In genomic region chr3:39202094-39202493, GRCh38 we compare ENCODE assay signal across 24 cellular contexts. TPM values are rescaled to one million over a fixed set of nuclear protein-coding genes. Genes with fewer than 3 reads are reported as not detected.
DNase-seq lines count a peak whose midpoint lies in the region; ATAC-seq and TF ChIP-seq lines count a peak whose summit lies in the region.
"Had no signal": no experiment of that assay in that cellular context is flagged by ENCODE, and none has a peak within 500 bp of the region (broad histone marks: within the 10 kb centered on the region; RNA-seq: fewer than 3 reads in every experiment).

No MANE protein-coding gene starts in this region.

- POLR2A ChIA-PET in PC-3 (lab: Charles Lee; ENCODE audit: unreplicated experiment) = no interaction called here
- POLR2A ChIA-PET in GM10248 (lab: Yijun Ruan, JAX) = no interaction called here

- CTCF ChIA-PET in PC-3 (lab: Charles Lee) = no interaction called here
- CTCF ChIA-PET in GM10248 (lab: Yijun Ruan, JAX) = interaction anchor here (1.3 to 3.1 kb wide), 5 partner anchors 42 to 90 kb away, joined by 3 to 21 read pairs (median 5); no protein-coding TSS in a partner anchor

- H3K79me2 ChIP-seq in GM23338 (replicated peaks; ENCODE audit: insufficient read depth) = no peaks in the 10 kb centered on the region
- H3K79me2 ChIP-seq in PC-3 (ENCODE audit: low read length) = no peaks in the 10 kb centered on the region

- H3K4me1 ChIP-seq in GM23338 (ENCODE audit: insufficient read depth) (no peaks in the 10 kb centered on the region), PC-3 (ENCODE audit: insufficient read depth, low read length) (no peaks in the 10 kb centered on the region), right lobe of liver (no peaks in the 10 kb centered on the region), thyroid gland (no peaks in the 10 kb centered on the region)
- H3K4me1 ChIP-seq: neural progenitor cell, uterus had no signal

- H3K9me3 ChIP-seq in PC-3 (ENCODE audit: low read length) = no peaks in the 10 kb centered on the region
- H3K9me3 ChIP-seq in right lobe of liver = no peaks in the 10 kb centered on the region
- H3K9me3 ChIP-seq in thyroid gland = no peaks in the 10 kb centered on the region
- H3K9me3 ChIP-seq: gastrocnemius medialis, SK-N-SH, uterus had no signal

- TF ChIP-seq CTCF in GM23338 (conservative IDR thresholded peaks at IDR 0.05; ENCODE audit: low read depth in 2 of 2) (0 out of 4 replicates have a peak, but pooled peaks of 1 of the 2 experiments have one; percentile 4), PC-3 (conservative IDR thresholded peaks at IDR 0.05; ENCODE audit: low read depth, low read length) (peak; percentile 18; the same call in 1 of the 2 replicates), choroid plexus epithelial cell (conservative IDR thresholded peaks at IDR 0.05; ENCODE audit: low read depth, low read length) (peak; percentile 49), right lobe of liver (IDR thresholded peaks at IDR 0.05) (no peak), GM10248 (IDR thresholded peaks at IDR 0.05; ENCODE audit: control extremely low read depth, extremely low read depth, low read depth, missing control alignments) (no peak), thyroid gland (IDR thresholded peaks at IDR 0.05) (no peak)

- DNase-seq in GM23338 (ENCODE audit: low spot score) = no peak
- no peak for DNase-seq in PC-3
- DNase-seq in choroid plexus epithelial cell (ENCODE audit: low read depth) = peak; percentile 54
- DNase-seq in right lobe of liver = no peak
- DNase-seq in GM10248 (ENCODE audit: extremely low spot score) = no peak
- DNase-seq in thyroid gland = no peak
- DNase-seq: activated B cell treated with CpG ODN at 0.5 μM for 24 hours; activated CD4-positive, alpha-beta T cell treated with anti-CD3 and anti-CD28 coated beads, Interleukin-2, amount 50 U/mL, for 48 hours; AML-193; amygdala; caudate nucleus; CD8-positive, alpha-beta memory T cell; DMS53; gastrocnemius medialis; hippocampal formation; NCI-H1417; NCI-H510A treated with DMSO at 0.1 percent for 48 hours; posterior cingulate gyrus; SK-N-SH; substantia nigra; uterus had no signal

- H3F3A ChIP-seq in GM23338 (replicated peaks; ENCODE audit: low read depth) (no peaks in the 10 kb centered on the region), PC-3 (ENCODE audit: low read length, unreplicated experiment) (no peaks in the 10 kb centered on the region)

- no peak for TF ChIP-seq POLR2A in right lobe of liver (IDR thresholded peaks at IDR 0.05)
- TF ChIP-seq POLR2A in thyroid gland (IDR thresholded peaks at IDR 0.05) = no peak

- no peak overlapping the region for H3K4me3 ChIP-seq in GM23338
- H3K4me3 ChIP-seq in PC-3 (ENCODE audit: low read length) = no peak overlapping the region
- H3K4me3 ChIP-seq in choroid plexus epithelial cell (ENCODE audit: low read depth, low read length) = no peak overlapping the region
- no peak overlapping the region for H3K4me3 ChIP-seq in right lobe of liver
- no peak overlapping the region for H3K4me3 ChIP-seq in thyroid gland (replicated peaks in 1 of 3)
- H3K4me3 ChIP-seq: gastrocnemius medialis, lung, neural progenitor cell, uterus had no signal

- H3K27ac Mint-ChIP-seq in GM23338 = no peak overlapping the region
- H3K27ac Mint-ChIP-seq: activated B cell treated with CpG ODN at 0.5 μM for 24 hours, neural progenitor cell had no signal

- WGBS in right lobe of liver (ENCODE audit: insufficient coverage, low coverage, low lambda C conversion rate, missing lambda C conversion rate) = 100% methylated on average over 1 of the region's 3 CpGs
- WGBS in thyroid gland, 2 donors = 57 to 63% methylated on average over 2 to 3 of the region's 3 CpGs

- H3K4me3 Mint-ChIP-seq in GM23338 = no peak overlapping the region
- H3K4me3 Mint-ChIP-seq: activated B cell treated with CpG ODN at 0.5 μM for 24 hours; CD8-positive, alpha-beta memory T cell; neural progenitor cell had no signal

- ATAC-seq in GM23338 (peak; percentile 35; the same call in 2 of the 3 replicates), PC-3 (peak; percentile 40; the same call in 1 of the 2 replicates), right lobe of liver (peak in 3 of 4 donors; percentile 38 to 44 (median 38)), HG03045 (IDR thresholded peaks at IDR 0.05; ENCODE audit: unreplicated experiment) (no peak)
- ATAC-seq: gastrocnemius medialis had no signal

- H3K9me2 ChIP-seq in GM23338 (ENCODE audit: insufficient read depth) (no peaks in the 10 kb centered on the region), PC-3 (replicated peaks; ENCODE audit: low read length) (no peaks in the 10 kb centered on the region)
- H3K9me2 ChIP-seq: SK-N-SH had no signal

- H3K27ac ChIP-seq in GM23338 (ENCODE audit: low read depth) (no peak overlapping the region), PC-3 (ENCODE audit: low read length) (no peak overlapping the region), right lobe of liver (no peak overlapping the region), thyroid gland (no peak overlapping the region)
- H3K27ac ChIP-seq: gastrocnemius medialis, neural progenitor cell, uterus had no signal

- intact Hi-C loops in PC-3 (cut with micrococcal nuclease) (no loop called here), right lobe of liver (cut with DNase I) (loop anchor here in 1 of 2 donors (5.0 kb wide), 1 partner anchor 75 kb away; no protein-coding TSS in a partner anchor), thyroid gland (cut with DNase I) (no loop called here)

- no peaks in the 10 kb centered on the region; the same call in 2 of the 3 replicates for H3K9me3 Mint-ChIP-seq in GM23338
- H3K9me3 Mint-ChIP-seq: activated B cell treated with CpG ODN at 0.5 μM for 24 hours, neural progenitor cell had no signal

- H3K9ac ChIP-seq in PC-3 (ENCODE audit: low read length) = no peak overlapping the region
- H3K9ac ChIP-seq: neural progenitor cell, SK-N-SH had no signal

- H4K20me1 ChIP-seq in GM23338 (replicated peaks; ENCODE audit: insufficient read depth) (no peaks in the 10 kb centered on the region), PC-3 (ENCODE audit: low read length) (no peaks in the 10 kb centered on the region)

- H3K36me3 Mint-ChIP-seq in GM23338 (ENCODE audit: low read depth) = no peaks in the 10 kb centered on the region
- H3K36me3 Mint-ChIP-seq: neural progenitor cell had no signal

- no peaks in the 10 kb centered on the region; the same call in none of the 3 replicates for H3K4me1 Mint-ChIP-seq in GM23338
- H3K4me1 Mint-ChIP-seq: activated B cell treated with CpG ODN at 0.5 μM for 24 hours; CD8-positive, alpha-beta memory T cell; neural progenitor cell had no signal

- BruUV-seq in PC-3 (replicated peaks; lab: Mats Ljungman, UMichigan) = no TSS peak

- H3K36me3 ChIP-seq in GM23338 (ENCODE audit: insufficient read depth) = no peaks in the 10 kb centered on the region
- H3K36me3 ChIP-seq in PC-3 (ENCODE audit: low read depth, low read length) = no peaks in the 10 kb centered on the region
- no peaks in the 10 kb centered on the region for H3K36me3 ChIP-seq in right lobe of liver
- H3K36me3 ChIP-seq in thyroid gland = no peaks in the 10 kb centered on the region
- H3K36me3 ChIP-seq: gastrocnemius medialis, neural progenitor cell, uterus had no signal

- H3K27me3 Mint-ChIP-seq in GM23338 (ENCODE audit: insufficient read depth, low read depth, poor library complexity) = peaks cover 1% of the 10 kb centered on the region

- H2AFZ ChIP-seq in GM23338 (peak overlapping the region; percentile 81), PC-3 (ENCODE audit: low read length) (no peak overlapping the region)
- H2AFZ ChIP-seq: neural progenitor cell had no signal

- H3K4me2 ChIP-seq in GM23338 (no peak overlapping the region), PC-3 (ENCODE audit: low read length) (no peak overlapping the region)
- H3K4me2 ChIP-seq: neural progenitor cell, SK-N-SH had no signal

- H3K27me3 ChIP-seq in GM23338 (ENCODE audit: insufficient read depth) (no peaks in the 10 kb centered on the region), PC-3 (ENCODE audit: low read length) (peaks cover 41% of the 10 kb centered on the region), right lobe of liver (no peaks in the 10 kb centered on the region), thyroid gland (no peaks in the 10 kb centered on the region)
- H3K27me3 ChIP-seq: gastrocnemius medialis, neural progenitor cell, uterus had no signal

TF ChIP-seq in GM23338, 12 proteins besides CTCF, POLR2A, EP300 and RAD21 (continues in another document):
- no peak for TF ChIP-seq REST (IDR thresholded peaks at IDR 0.05; ENCODE audit: unreplicated experiment)

RNA-seq across cellular contexts. Expression of gene XIRP1, which starts 9.7 kb away (rescaled TPM):
- total RNA-seq in GM23338 (2014; rRNA removed; shearing (Covaris generic)) = not detected in 2 replicates
- polyA plus RNA-seq in GM23338 (2016; fragmentation: Nextera tagmentation; extraction: Ambion mirVana) = 0.03 TPM in 1 of 2 replicates, not detected in the other
- total RNA-seq in PC-3 (2014; rRNA removed) = not detected in 2 replicates
- total RNA-seq in right lobe of liver = under 1 TPM in 5 of 6 experiments, not detected in 1; 0.05 to 0.43 (median 0.07) TPM
- not detected for total RNA-seq in thyroid gland
- polyA plus RNA-seq: CD8-positive, alpha-beta memory T cell; SK-N-SH had no signal

RNA-seq across cellular contexts. Expression of gene CSRNP1, which starts 48.7 kb away (rescaled TPM):
- 8.3 and 10.0 TPM in 2 replicates for total RNA-seq in GM23338 (2014; rRNA removed; shearing (Covaris generic))
- polyA plus RNA-seq in GM23338 (2016; fragmentation: Nextera tagmentation; extraction: Ambion mirVana) = 4.7 and 4.9 TPM in 2 replicates
- total RNA-seq in PC-3 (2014; rRNA removed) (72.3 and 86.9 TPM in 2 replicates), right lobe of liver (10 to 100 TPM in 5 of 6 experiments, 1 to 10 TPM in 1; 6.7 to 43.4 (median 17.4) TPM), thyroid gland (10 to 100 TPM; 33.5 to 81.0 (median 36.7) TPM)

Comparison
In these comparisons a context has a peak if more than half of its experiments do, and no peak if none do; other contexts are left out.
1. CTCF ChIP-seq: peak in PC-3 (single experiment) and choroid plexus epithelial cell (single experiment); none in right lobe of liver (0 of 4), GM10248 (single experiment) and thyroid gland (0 of 6).